8 cellular contexts compared by ENCODE assay signal in genomic region chr4:42655921-42656735, GRCh38. TPM values are rescaled to one million over a fixed set of nuclear protein-coding genes. Genes with fewer than 3 reads are reported as not detected.
DNase-seq lines count a peak whose midpoint lies in the region; ATAC-seq and TF ChIP-seq lines count a peak whose summit lies in the region.

No MANE protein-coding gene starts in this region.

- no peak overlapping the region for H3K27ac ChIP-seq in HL-60 (replicated peaks)

- in situ Hi-C loops in T47D (cut with HindIII; ENCODE audit: low pct_unique_long_range_greater_than_20kb, low sequenced_read_pairs) = no loop called here

- peak overlapping the region; percentile 98 for H3K4me3 Mint-ChIP-seq in CD14-positive monocyte

- H3K4me1 Mint-ChIP-seq in CD14-positive monocyte = peaks cover 37% of the 10 kb centered on the region

- intact Hi-C loops in CD14-positive monocyte (cut with micrococcal nuclease) = loop anchor here in 1 of 2 donors (10.0 kb wide), 1 partner anchor 721 kb away; the partner anchor contains the start of gene TMEM33

- no peaks in the 10 kb centered on the region for H3K27me3 ChIP-seq in HL-60 (ENCODE audit: insufficient read depth, poor library complexity, severe bottlenecking)

- H3K9me3 Mint-ChIP-seq in CD14-positive monocyte = peaks cover 4 to 13% (median 8%) of the 10 kb centered on the region in 7 donors

- H3K36me3 Mint-ChIP-seq in CD14-positive monocyte = peaks cover 9 to 12% of the 10 kb centered on the region in 2 donors

- no peaks in the 10 kb centered on the region for H3K27me3 Mint-ChIP-seq in CD14-positive monocyte (ENCODE audit: low read depth in 3 of 3)

- DNase-seq in CD14-positive monocyte (ENCODE audit: low spot score) = peak; percentile 51
- DNase-seq in HL-60 (ENCODE audit: low read depth in 1 of 2, low spot score in 1 of 2) = peak in 1 of 2 experiments; percentile 40
- peak; percentile 15 to 69 (median 26) for DNase-seq in T-helper 2 cell
- peak; percentile 35 to 61 for DNase-seq in T47D (ENCODE audit: low read depth in 1 of 2, low spot score in 1 of 2)
- DNase-seq in islet precursor cell = peak; percentile 73
- DNase-seq in stimulated activated CD4-positive, alpha-beta T cell treated with anti-CD3 and anti-CD28 coated beads, Interleukin-15, amount 100 ng/mL, for 24 hours = peak; percentile 58
- DNase-seq in DMS79 (lab: John Stamatoyannopoulos, UW) = no peak

- peak overlapping the region; percentile 77 for H3K4me3 ChIP-seq in HL-60 (replicated peaks; ENCODE audit: insufficient read depth, low read length)

- TF ChIP-seq CTCF in CD14-positive monocyte (IDR thresholded peaks at IDR 0.05) = no peak
- TF ChIP-seq CTCF in HL-60 (IDR thresholded peaks at IDR 0.05; ENCODE audit: insufficient read depth, low read length) = no peak

- ATAC-seq in GM19452 (IDR thresholded peaks at IDR 0.05; ENCODE audit: unreplicated experiment) = peak; percentile 25

- peak overlapping the region; percentile 86 to 94 (median 91) for H3K27ac Mint-ChIP-seq in CD14-positive monocyte

RNA-seq across cellular contexts. Expression of gene ATP8A1, which starts 0.8 kb away (rescaled TPM):
- 1 to 10 TPM; 2.2 to 3.2 TPM for polyA plus RNA-seq in CD14-positive monocyte
